ENCODE assay signal across 8 cellular contexts in genomic region chr2:27380626-27381556, GRCh38. TPM values are rescaled to one million over a fixed set of nuclear protein-coding genes. Genes with fewer than 3 reads are reported as not detected.
DNase-seq lines count a peak whose midpoint lies in the region; ATAC-seq, FAIRE-seq and TF ChIP-seq lines count a peak whose summit lies in the region.

ZNF513 (minus strand) TSS chr2:27380734; CDS start chr2:27380526, 208 bp downstream.

- peaks cover 17% of the 10 kb centered on the region for H3K4me1 ChIP-seq in CD8-positive, alpha-beta T cell (ENCODE audit: insufficient read depth, low read length)
- H3K4me1 ChIP-seq in NT2/D1 (ENCODE audit: insufficient read depth, insufficient read length): no peaks in the 10 kb centered on the region

- no peaks in the 10 kb centered on the region for H3K27me3 Mint-ChIP-seq in CD8-positive, alpha-beta T cell (ENCODE audit: low read depth)

- FAIRE-seq in HTR-8/SVneo (lab: Jason Lieb, UNC) (peak; percentile 98), endometrium (lab: Jason Lieb, UNC) (peak; percentile 77)

- peak within 1 kb of the TSS; percentile 87 for H3K4me3 Mint-ChIP-seq in CD8-positive, alpha-beta T cell

- peak; percentile 89 for ATAC-seq in CD8-positive, alpha-beta T cell
- peak; percentile 72 for ATAC-seq in GM19467 (IDR thresholded peaks at IDR 0.05; ENCODE audit: unreplicated experiment)

- peak within 1 kb of the TSS; percentile 95 for H3K9ac ChIP-seq in NT2/D1 (ENCODE audit: insufficient read length, low read depth)

- H3K27ac ChIP-seq in CD8-positive, alpha-beta T cell (ENCODE audit: low read depth, low read length): peak within 1 kb of the TSS; percentile 66

- H3K27ac Mint-ChIP-seq in CD8-positive, alpha-beta T cell: peak within 1 kb of the TSS; percentile 94

- H3K9me3 ChIP-seq in CD8-positive, alpha-beta T cell (ENCODE audit: low read length): no peaks in the 10 kb centered on the region
- H3K9me3 ChIP-seq in NT2/D1 (ENCODE audit: insufficient read depth, low read length): no peaks in the 10 kb centered on the region

- POLR2A ChIA-PET in CD8-positive, alpha-beta T cell (lab: Charles Lee): interaction anchor here (0.6 to 2.8 kb wide), 11 partner anchors 11 to 330 kb away, joined by 3 to 50 read pairs (median 3); partner anchors contain the start of genes AGBL5, EIF2B4, GTF3C2 and NRBP1

- no peaks in the 10 kb centered on the region for H3K9me3 Mint-ChIP-seq in CD8-positive, alpha-beta T cell

- peak; percentile 70 to 92 (median 84) for DNase-seq in CD8-positive, alpha-beta T cell
- DNase-seq in HTR-8/SVneo (ENCODE audit: insufficient read length, low spot score): peak; percentile 91
- DNase-seq in NT2/D1 (ENCODE audit: low read depth, low spot score): peak; percentile 94
- peak; percentile 87 for DNase-seq in activated CD8-positive, alpha-beta memory T cell treated with anti-CD3 and anti-CD28 coated beads, Interleukin-2, amount 50 U/mL, for 4 hours
- peak; percentile 99 for DNase-seq in midbrain (lab: John Stamatoyannopoulos, UW)
- DNase-seq in stimulated activated CD8-positive, alpha-beta memory T cell treated with anti-CD3 and anti-CD28 coated beads, Interleukin-15, amount 100 ng/mL, for 48 hours (ENCODE audit: low read depth in 2 of 2): peak; percentile 86

- H3K4me3 ChIP-seq in CD8-positive, alpha-beta T cell (ENCODE audit: low read depth, low read length): peak within 1 kb of the TSS; percentile 72
- H3K4me3 ChIP-seq in NT2/D1 (ENCODE audit: insufficient read length, low read depth): peak within 1 kb of the TSS; percentile 84

- peaks cover 29% of the 10 kb centered on the region for H3K36me3 ChIP-seq in CD8-positive, alpha-beta T cell (ENCODE audit: insufficient read depth, low read length)
- peaks cover 77% of the 10 kb centered on the region for H3K36me3 ChIP-seq in NT2/D1 (ENCODE audit: insufficient read depth, insufficient read length, low read length)

- no peaks in the 10 kb centered on the region for H3K27me3 ChIP-seq in CD8-positive, alpha-beta T cell (ENCODE audit: insufficient read depth, low read length)
- no peaks in the 10 kb centered on the region for H3K27me3 ChIP-seq in NT2/D1 (ENCODE audit: insufficient read depth, insufficient read length)

- TF ChIP-seq CTCF in CD8-positive, alpha-beta T cell (IDR thresholded peaks at IDR 0.05): no peak

- intact Hi-C loops in CD8-positive, alpha-beta T cell (cut with DNase I, micrococcal nuclease): loop anchor here (1.0 to 2.0 kb wide), 4 partner anchors 11 to 48 kb away; partner anchors contain the start of genes EIF2B4 (in 2 of the 2), GTF3C2 (in 2 of the 2), NRBP1 (in 2 of the 2) and PPM1G (in 2 of the 2)

- CTCF ChIA-PET in CD8-positive, alpha-beta T cell (lab: Charles Lee): interaction anchor here (0.6 to 2.8 kb wide), 3 partner anchors 11 to 78 kb away, joined by 3 to 12 read pairs (median 4); partner anchors contain the start of genes EIF2B4 and SNX17

- H3K4me1 Mint-ChIP-seq in CD8-positive, alpha-beta T cell (ENCODE audit: low read depth): peaks cover 22% of the 10 kb centered on the region

- peaks cover 79% of the 10 kb centered on the region for H3K36me3 Mint-ChIP-seq in CD8-positive, alpha-beta T cell

RNA-seq across cellular contexts. Expression of gene ZNF513, which starts in this region (rescaled TPM):
- total RNA-seq in CD8-positive, alpha-beta T cell: 10 to 100 TPM; 19.0 to 21.6 TPM

Comparison
In these comparisons a context has a peak if more than half of its experiments do, and no peak if none do; other contexts are left out.
1. Peak in every context shown above with its lines: DNase-seq, ATAC-seq, H3K4me3 ChIP-seq and H3K27ac ChIP-seq.